ENCODE assay signal across 14 cellular contexts in the genomic region with DNA sequence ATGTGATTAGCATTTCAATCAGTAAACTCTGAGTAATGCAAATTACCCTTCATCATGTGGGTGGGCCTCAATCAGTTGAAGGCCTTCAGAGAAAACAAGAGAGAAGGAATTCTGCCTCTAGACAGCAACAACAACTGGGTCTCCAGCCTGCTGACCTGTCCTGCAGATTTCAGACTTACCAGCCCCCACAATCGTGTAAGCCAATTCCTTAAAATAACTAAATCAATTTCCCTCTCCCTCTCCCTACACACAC.
"Had no signal": no experiment of that assay in that cellular context is flagged by ENCODE, and none has a peak within 500 bp of the region (broad histone marks: within the 10 kb centered on the region; RNA-seq: fewer than 3 reads in every experiment).

No MANE protein-coding gene starts in this region.

- H3K27me3 Mint-ChIP-seq: activated CD4-positive, alpha-beta T cell treated with anti-CD3 and anti-CD28 coated beads, Interleukin-2, amount 10 ng/mL, durations not matched to agents 24 days and 14 days; activated CD8-positive, alpha-beta T cell treated with anti-CD3 and anti-CD28 coated beads for 36 hours; stimulated activated memory B cell treated with anti-CD40 and anti-IgM and Interleukin-4, amounts not matched to agents 10 μg/mL and 1 μg/mL and 100 μg/mL, for 72 hours had no signal

- ATAC-seq: activated CD8-positive, alpha-beta T cell treated with anti-CD3 and anti-CD28 coated beads for 36 hours; stimulated activated memory B cell treated with anti-CD40 and anti-IgM and Interleukin-4, amounts not matched to agents 10 μg/mL and 1 μg/mL and 100 μg/mL, for 72 hours had no signal

- H3K4me3 Mint-ChIP-seq: activated CD4-positive, alpha-beta T cell treated with anti-CD3 and anti-CD28 coated beads, Interleukin-2, amount 10 ng/mL, durations not matched to agents 24 days and 14 days; activated CD8-positive, alpha-beta T cell treated with anti-CD3 and anti-CD28 coated beads for 36 hours; nephron; stimulated activated memory B cell treated with anti-CD40 and anti-IgM and Interleukin-4, amounts not matched to agents 10 μg/mL and 1 μg/mL and 100 μg/mL, for 72 hours had no signal

- DNase-seq: activated CD4-positive, alpha-beta T cell treated with anti-CD3 and anti-CD28 coated beads, Interleukin-2, amount 10 ng/mL, durations not matched to agents 24 days and 14 days; activated CD4-positive, CD25-positive, alpha-beta regulatory T cell; activated CD8-positive, alpha-beta T cell treated with anti-CD3 and anti-CD28 coated beads for 36 hours; activated gamma-delta T cell; activated T-cell treated with anti-CD3 and anti-CD28 coated beads, Interleukin-2, amount 50 U/mL, for 1 hour; effector memory CD4-positive, alpha-beta T cell; esophagus squamous epithelium; sigmoid colon; stimulated activated CD4-positive, alpha-beta T cell treated with anti-CD3 and anti-CD28 coated beads, Interleukin-4, amount 100 ng/mL, for 24 hours; SW 1271; thyroid gland had no signal

- H3K27me3 ChIP-seq: esophagus squamous epithelium, sigmoid colon, thyroid gland had no signal

- H3K9me3 ChIP-seq: esophagus squamous epithelium, sigmoid colon, thyroid gland had no signal

- H3K27ac ChIP-seq: esophagus squamous epithelium, parathyroid adenoma, sigmoid colon, thyroid gland had no signal

- H3K4me3 ChIP-seq: esophagus squamous epithelium, sigmoid colon, thyroid gland had no signal

- H3K9me3 Mint-ChIP-seq: activated CD4-positive, alpha-beta T cell treated with anti-CD3 and anti-CD28 coated beads, Interleukin-2, amount 10 ng/mL, durations not matched to agents 24 days and 14 days; activated CD8-positive, alpha-beta T cell treated with anti-CD3 and anti-CD28 coated beads for 36 hours; nephron; stimulated activated memory B cell treated with anti-CD40 and anti-IgM and Interleukin-4, amounts not matched to agents 10 μg/mL and 1 μg/mL and 100 μg/mL, for 72 hours had no signal
